ENCODE assay signal across 1 cellular context in genomic region chr14:69325646-69326265, GRCh38.
TF ChIP-seq lines count a peak whose summit lies in the region.

No MANE protein-coding gene starts in this region.

TF ChIP-seq in WTC11, 78 proteins besides CTCF, POLR2A, EP300 and RAD21 (continued from another document):
- TF ChIP-seq ARID4B (CRISPR knock-in tag; IDR thresholded peaks at IDR 0.05; ENCODE audit: borderline replicate concordance) (no peak), ATF1 (CRISPR knock-in tag; IDR thresholded peaks at IDR 0.05) (no peak), PRRX2 (CRISPR knock-in tag; IDR thresholded peaks at IDR 0.05) (no peak), ZNF423 (CRISPR knock-in tag; IDR thresholded peaks at IDR 0.05) (no peak), ZSCAN18 (CRISPR knock-in tag; IDR thresholded peaks at IDR 0.05) (no peak), SOX15 (CRISPR knock-in tag; IDR thresholded peaks at IDR 0.05) (no peak), NFATC4 (CRISPR knock-in tag; IDR thresholded peaks at IDR 0.05) (no peak), OVOL2 (CRISPR knock-in tag; IDR thresholded peaks at IDR 0.05; ENCODE audit: borderline replicate concordance) (no peak), E2F1 (CRISPR knock-in tag; IDR thresholded peaks at IDR 0.05) (no peak), GABPB1 (CRISPR knock-in tag; IDR thresholded peaks at IDR 0.05) (no peak)
